8 cellular contexts compared by ENCODE assay signal in the genomic region with DNA sequence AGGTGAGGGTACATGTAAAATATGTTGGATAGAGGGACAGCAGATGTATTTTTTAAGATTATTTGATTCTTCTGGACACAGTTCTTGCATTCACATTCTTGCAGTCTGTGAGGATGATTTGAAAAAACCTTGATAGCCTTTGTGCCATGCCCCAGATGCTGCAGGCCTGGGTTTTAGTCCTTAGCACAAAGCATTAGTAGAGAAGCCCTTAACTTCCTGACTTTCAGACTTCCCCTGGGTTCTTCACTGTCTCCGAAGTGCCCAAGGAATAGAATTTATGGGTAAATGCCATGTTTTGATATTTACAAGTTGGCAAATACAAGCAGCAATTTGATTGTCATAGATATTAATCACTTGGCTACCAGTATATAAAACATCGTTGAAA.
DNase-seq lines count a peak whose midpoint lies in the region; ATAC-seq, FAIRE-seq and TF ChIP-seq lines count a peak whose summit lies in the region.

No MANE protein-coding gene starts in this region.

- peak; percentile 17 to 49 (median 40) for ATAC-seq in pancreas

- CTCF ChIA-PET in Calu3 (lab: Charles Lee): interaction anchor here (1.1 kb wide), 1 partner anchor 21 kb away, joined by 4 read pairs; no protein-coding TSS in a partner anchor

- H3K36me3 ChIP-seq in Peyer's patch: no peaks in the 10 kb centered on the region
- no peaks in the 10 kb centered on the region for H3K36me3 ChIP-seq in effector memory CD4-positive, alpha-beta T cell (ENCODE audit: control insufficient read depth, insufficient read depth, low read length)
- no peaks in the 10 kb centered on the region for H3K36me3 ChIP-seq in pancreas

- peak overlapping the region; percentile 91 for H3K27ac Mint-ChIP-seq in Calu3 (ENCODE audit: unreplicated experiment)

- H3K9me3 Mint-ChIP-seq in Calu3 (ENCODE audit: low read depth, unreplicated experiment): no peaks in the 10 kb centered on the region

- peaks cover 36% of the 10 kb centered on the region for H3K4me1 Mint-ChIP-seq in Calu3 (ENCODE audit: low read depth, unreplicated experiment)

- no peak overlapping the region for H3K4me3 ChIP-seq in Peyer's patch
- no peak overlapping the region for H3K4me3 ChIP-seq in effector memory CD4-positive, alpha-beta T cell (ENCODE audit: insufficient read depth, low read depth, low read length, poor library complexity, severe bottlenecking)
- H3K4me3 ChIP-seq in pancreas: no peak overlapping the region

- H3K4me1 ChIP-seq in Peyer's patch (peaks cover 0 to 15% (median 0%) of the 10 kb centered on the region in 4 donors), pancreas (peaks cover 6 to 19% (median 10%) of the 10 kb centered on the region in 3 donors)
- peaks cover 23% of the 10 kb centered on the region for H3K4me1 ChIP-seq in effector memory CD4-positive, alpha-beta T cell (ENCODE audit: control insufficient read depth, insufficient read depth, low read length, poor library complexity, severe bottlenecking)

- H3K27me3 ChIP-seq in Peyer's patch (no peaks in the 10 kb centered on the region), pancreas (peaks cover 0 to 5% (median 0%) of the 10 kb centered on the region in 4 donors)
- no peaks in the 10 kb centered on the region for H3K27me3 ChIP-seq in effector memory CD4-positive, alpha-beta T cell (replicated peaks; ENCODE audit: control insufficient read depth, insufficient read depth, low read length, poor library complexity, severe bottlenecking)

- no peak for TF ChIP-seq POLR2A in Peyer's patch (IDR thresholded peaks at IDR 0.05)

- H3K36me3 Mint-ChIP-seq in Calu3 (ENCODE audit: insufficient read depth, unreplicated experiment): peaks cover 7% of the 10 kb centered on the region

- peak overlapping the region; percentile 41 for H3K4me3 Mint-ChIP-seq in Calu3 (ENCODE audit: low read depth, unreplicated experiment)

- no peak for FAIRE-seq in pancreas (lab: Jason Lieb, UNC)

- no peaks in the 10 kb centered on the region for H3K27me3 Mint-ChIP-seq in Calu3 (ENCODE audit: unreplicated experiment)

- H3K27ac ChIP-seq in Peyer's patch (peak overlapping the region; percentile 8 to 49 (median 34)), pancreas (peak overlapping the region in 2 of 4 donors; percentile 42 to 64)
- peak overlapping the region; percentile 49 for H3K27ac ChIP-seq in effector memory CD4-positive, alpha-beta T cell (ENCODE audit: insufficient read depth, low read length, poor library complexity, severe bottlenecking)

- BruUV-seq in Calu3 (replicated peaks; lab: Mats Ljungman, UMichigan): no TSS peak

- TF ChIP-seq CTCF in Calu3 (IDR thresholded peaks at IDR 0.05; ENCODE audit: unreplicated experiment) (no peak), Peyer's patch (IDR thresholded peaks at IDR 0.05) (no peak), pancreas (IDR thresholded peaks at IDR 0.05) (no peak)

- intact Hi-C loops in Calu3 (cut with micrococcal nuclease; ENCODE audit: unreplicated experiment) (loop anchor here (2.0 to 5.0 kb wide), 2 partner anchors 57 to 162 kb away; no protein-coding TSS in a partner anchor), pancreas (cut with DNase I) (no loop called here)

- WGBS in pancreas, 2 donors: 15 to 25% methylated on average over 2 of the region's 2 CpGs

- no peaks in the 10 kb centered on the region for H3K9me3 ChIP-seq in Peyer's patch
- no peaks in the 10 kb centered on the region for H3K9me3 ChIP-seq in effector memory CD4-positive, alpha-beta T cell (ENCODE audit: control insufficient read depth, low read length)
- H3K9me3 ChIP-seq in pancreas: no peaks in the 10 kb centered on the region

- DNase-seq in Calu3 (no peak), Peyer's patch (no peak), pancreas (no peak), NCI-H446 (lab: John Stamatoyannopoulos, UW) (no peak), occipital lobe (lab: John Stamatoyannopoulos, UW) (no peak), HCEC 1CT (no peak)
- no peak for DNase-seq in effector memory CD4-positive, alpha-beta T cell
- DNase-seq in activated naive CD4-positive, alpha-beta T cell treated with anti-CD3 and anti-CD28 coated beads, Interleukin-2, amount 50 U/mL, for 16 hours: no peak
